Comparison of ENCODE assay signal across 20 cellular contexts in the genomic region with DNA sequence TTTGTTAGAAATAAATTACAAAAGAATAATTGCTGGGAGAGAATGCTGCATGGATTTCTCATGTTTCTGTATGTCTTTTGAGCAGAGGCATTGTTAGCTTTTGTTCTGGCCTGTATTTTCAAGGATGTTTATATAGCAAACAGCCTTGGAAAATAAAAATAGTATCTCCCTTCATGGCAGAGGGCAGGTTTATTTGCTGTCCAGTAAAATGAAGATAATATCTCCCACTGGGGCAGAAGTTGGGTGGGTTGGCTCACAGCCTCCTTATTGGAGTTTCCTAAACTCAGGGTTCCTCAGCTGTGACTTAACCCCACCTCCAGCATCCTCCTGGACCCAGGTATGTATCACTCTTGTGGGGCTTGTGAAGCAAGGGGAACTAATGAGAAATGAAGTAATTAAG. TPM values are rescaled to one million over a fixed set of nuclear protein-coding genes. Genes with fewer than 3 reads are reported as not detected.
DNase-seq lines count a peak whose midpoint lies in the region; ATAC-seq and TF ChIP-seq lines count a peak whose summit lies in the region.
"Had no signal": no experiment of that assay in that cellular context is flagged by ENCODE, and none has a peak within 500 bp of the region (broad histone marks: within the 10 kb centered on the region; RNA-seq: fewer than 3 reads in every experiment).

No MANE protein-coding gene starts in this region.

- no peak overlapping the region; the same call in 1 of the 2 replicates for H4K5ac ChIP-seq in IMR-90 (ENCODE audit: low read depth, low read length)

- H2AFZ ChIP-seq in IMR-90 (replicated peaks; ENCODE audit: low read length, poor library complexity) (no peak overlapping the region), PC-9 (no peak overlapping the region), OCI-LY7 (ENCODE audit: low read length) (no peak overlapping the region)
- H2AFZ ChIP-seq: GM23338 had no signal

- H2AK5ac ChIP-seq in IMR-90 (ENCODE audit: low read depth, low read length), result no peak overlapping the region

- peak overlapping the region in 1 of 2 experiments; percentile 86; a peak in 1 of 4 replicates for H4K8ac ChIP-seq in IMR-90 (ENCODE audit: low read depth in 2 of 2, low read length in 2 of 2)

- CTCF ChIA-PET in IMR-90 (lab: Yijun Ruan, JAX), result no interaction called here
- CTCF ChIA-PET in PC-9 (lab: Charles Lee), result interaction anchor here (0.6 kb wide), 1 partner anchor 646 kb away, joined by 3 read pairs; no protein-coding TSS in a partner anchor
- CTCF ChIA-PET in OCI-LY7 (lab: Charles Lee; ENCODE audit: unreplicated experiment), result no interaction called here

- no peaks in the 10 kb centered on the region; the same call in 1 of the 2 replicates for H3K9me3 ChIP-seq in IMR-90 (ENCODE audit: control insufficient read depth, insufficient read depth, low read length)
- peaks cover under 1% of the 10 kb centered on the region; the same call in 1 of the 2 replicates for H3K9me3 ChIP-seq in PC-9 (ENCODE audit: insufficient read depth, low read depth)
- H3K9me3 ChIP-seq in HAP-1, result no peaks in the 10 kb centered on the region
- no peaks in the 10 kb centered on the region for H3K9me3 ChIP-seq in OCI-LY7 (ENCODE audit: low read length)

- no peak for TF ChIP-seq POLR2A in IMR-90 (IDR thresholded peaks at IDR 0.05; ENCODE audit: low read depth, low read length)

- peaks cover 3% of the 10 kb centered on the region for H3K9me1 ChIP-seq in IMR-90 (ENCODE audit: insufficient read depth, low read length)

- H2AK9ac ChIP-seq in IMR-90 (replicated peaks; ENCODE audit: low read depth, low read length, poor library complexity), result no peak overlapping the region

- H3K9me2 ChIP-seq in PC-9 (ENCODE audit: insufficient read depth) (no peaks in the 10 kb centered on the region), OCI-LY7 (ENCODE audit: insufficient read depth, low read length) (no peaks in the 10 kb centered on the region)

- no peaks in the 10 kb centered on the region for H3K79me2 ChIP-seq in PC-9 (ENCODE audit: low read depth)
- no peaks in the 10 kb centered on the region for H3K79me2 ChIP-seq in OCI-LY7 (ENCODE audit: insufficient read depth, low read depth, low read length)

- H3K9ac ChIP-seq in IMR-90 (ENCODE audit: low read depth, low read length), result no peak overlapping the region

- TF ChIP-seq RAD21 in IMR-90 (IDR thresholded peaks at IDR 0.05; ENCODE audit: low read length), result no peak

- H3K27me3 ChIP-seq in IMR-90 (ENCODE audit: control insufficient read depth, insufficient read depth, low read length) (no peaks in the 10 kb centered on the region), PC-9 (ENCODE audit: insufficient read depth, low read depth) (no peaks in the 10 kb centered on the region), HAP-1 (ENCODE audit: low read depth) (0 out of 2 replicates have a peak, but pooled peaks cover 3% of the 10 kb centered on the region)

- H3K4me2 ChIP-seq in IMR-90 (ENCODE audit: low read depth, low read length) (no peak overlapping the region), PC-9 (peak overlapping the region; percentile 36; the same call in 1 of the 2 replicates), OCI-LY7 (ENCODE audit: low read length) (no peak overlapping the region)
- H3K4me2 ChIP-seq: A549, GM23338 had no signal

- H3K36me3 ChIP-seq in IMR-90 (ENCODE audit: control insufficient read depth, insufficient read depth, low read length) (no peaks in the 10 kb centered on the region), PC-9 (ENCODE audit: low read depth) (no peaks in the 10 kb centered on the region), HAP-1 (replicated peaks) (no peaks in the 10 kb centered on the region), OCI-LY7 (ENCODE audit: insufficient read depth, low read length) (no peaks in the 10 kb centered on the region)

- H3K4ac ChIP-seq in IMR-90 (ENCODE audit: low read depth, low read length), result no peak overlapping the region

- H3K4me3 ChIP-seq in IMR-90 (ENCODE audit: insufficient read depth, low read depth, low read length), result no peak overlapping the region
- H3K4me3 ChIP-seq in PC-9, result no peak overlapping the region
- H3K4me3 ChIP-seq in HAP-1, result no peak overlapping the region
- no peak overlapping the region for H3K4me3 ChIP-seq in OCI-LY7 (ENCODE audit: low read depth, low read length, poor library complexity, severe bottlenecking)
- H3K4me3 ChIP-seq: A549, GM12878, GM23338 had no signal

- in situ Hi-C loops in IMR-90 (cut with MboI; ENCODE audit: low sequenced_read_pairs), result no loop called here
- in situ Hi-C loops in HAP-1 (cut with MboI; ENCODE audit: low sequenced_read_pairs), result no loop called here

- no peak overlapping the region for H2BK15ac ChIP-seq in IMR-90 (ENCODE audit: low read depth, low read length)

- peak overlapping the region; percentile 50; the same call in 1 of the 2 replicates for H3K18ac ChIP-seq in IMR-90 (ENCODE audit: low read depth, low read length)

- DNase-seq in IMR-90 (no peak), PC-9 (no peak), epithelial cell of prostate (ENCODE audit: low read depth, low spot score) (no peak), HAP-1 (ENCODE audit: low spot score in 2 of 2) (no peak), OCI-LY7 (ENCODE audit: low spot score) (no peak), D341Med (ENCODE audit: low spot score) (no peak)
- DNase-seq: AML-193; Calu3; CD8-positive, alpha-beta T cell; DMS 273 treated with DMSO at 0.1 percent for 48 hours; DMS53; DND-41; KBM-7 had no signal

- H3K4me1 ChIP-seq in IMR-90 (ENCODE audit: control insufficient read depth, insufficient read depth, low read length) (peaks cover 5% of the 10 kb centered on the region; the same call in 1 of the 2 replicates), PC-9 (replicated peaks; ENCODE audit: insufficient read depth) (peaks cover 18% of the 10 kb centered on the region), HAP-1 (no peaks in the 10 kb centered on the region), OCI-LY7 (ENCODE audit: insufficient read depth, low read length, poor library complexity, severe bottlenecking) (no peaks in the 10 kb centered on the region)
- H3K4me1 ChIP-seq: A549 had no signal

- H2BK120ac ChIP-seq in IMR-90 (ENCODE audit: low read depth, low read length), result peak overlapping the region; percentile 0; the same call in 1 of the 2 replicates

- dilution Hi-C loops in IMR-90 (cut with HindIII; ENCODE audit: low sequenced_read_pairs, unreplicated experiment), result no loop called here

- TF ChIP-seq CTCF in IMR-90 (conservative IDR thresholded peaks at IDR 0.05; ENCODE audit: low read depth, low read length), result no peak
- TF ChIP-seq CTCF in PC-9 (conservative IDR thresholded peaks at IDR 0.05), result no peak
- TF ChIP-seq CTCF in OCI-LY7 (conservative IDR thresholded peaks at IDR 0.05; ENCODE audit: low read length), result no peak

- no peak overlapping the region for H2BK5ac ChIP-seq in IMR-90 (ENCODE audit: low read depth, low read length, poor library complexity, severe bottlenecking)

- ATAC-seq in IMR-90 (ENCODE audit: low read depth), result no peak
- no peak for ATAC-seq in GM19023 (IDR thresholded peaks at IDR 0.05; ENCODE audit: unreplicated experiment)
- ATAC-seq: A549; CD8-positive, alpha-beta T cell; GM12878; GM23338; HCT116 had no signal

- H4K20me1 ChIP-seq in IMR-90 (ENCODE audit: insufficient read depth, low read length) (no peaks in the 10 kb centered on the region), PC-9 (ENCODE audit: insufficient read depth) (no peaks in the 10 kb centered on the region), OCI-LY7 (ENCODE audit: insufficient read depth, low read length) (no peaks in the 10 kb centered on the region)

- H4K91ac ChIP-seq in IMR-90 (ENCODE audit: insufficient read depth, low read depth, low read length), result no peak overlapping the region

- H3K27ac ChIP-seq in IMR-90 (ENCODE audit: insufficient read depth, low read length) (no peak overlapping the region), PC-9 (peak overlapping the region; percentile 41; the same call in 1 of the 2 replicates), epithelial cell of prostate (peak overlapping the region; percentile 46), OCI-LY7 (ENCODE audit: low read depth, low read length, poor library complexity, severe bottlenecking) (no peak overlapping the region)

- H2BK20ac ChIP-seq in IMR-90 (ENCODE audit: low read depth, low read length), result peak overlapping the region; percentile 13; the same call in 1 of the 2 replicates

- H3F3A ChIP-seq in PC-9 (ENCODE audit: insufficient read depth, low read depth), result peaks cover 7% of the 10 kb centered on the region; the same call in 1 of the 2 replicates

- no peak overlapping the region for H3K56ac ChIP-seq in IMR-90 (ENCODE audit: extremely low read depth, insufficient read depth, low read length)

- POLR2A ChIA-PET in IMR-90 (lab: Charles Lee; ENCODE audit: unreplicated experiment), result no interaction called here
- POLR2A ChIA-PET in PC-9 (lab: Charles Lee; ENCODE audit: unreplicated experiment), result no interaction called here
- POLR2A ChIA-PET in OCI-LY7 (lab: Charles Lee), result no interaction called here

- BruUV-seq in IMR-90 (replicated peaks; lab: Mats Ljungman, UMichigan), result no TSS peak
- no TSS peak for BruUV-seq in PC-9 (replicated peaks; lab: Mats Ljungman, UMichigan)
- no TSS peak for BruUV-seq in OCI-LY7 (replicated peaks; lab: Mats Ljungman, UMichigan)

- intact Hi-C loops in IMR-90 (cut with micrococcal nuclease), result no loop called here
- intact Hi-C loops in PC-9 (cut with micrococcal nuclease; ENCODE audit: unreplicated experiment), result no loop called here
- intact Hi-C loops in OCI-LY7 (cut with micrococcal nuclease; ENCODE audit: unreplicated experiment), result no loop called here

- H3K23ac ChIP-seq in IMR-90 (ENCODE audit: low read depth, low read length), result no peak overlapping the region

- H3K14ac ChIP-seq in IMR-90 (replicated peaks; ENCODE audit: low read depth, low read length), result no peak overlapping the region

- H3K79me1 ChIP-seq in IMR-90 (ENCODE audit: low read depth in 1 of 2, low read length in 2 of 2), result no peaks in the 10 kb centered on the region

TF ChIP-seq in IMR-90, 13 proteins besides CTCF, POLR2A, EP300 and RAD21 (continues in another document):
- no peak for TF ChIP-seq MAFK (IDR thresholded peaks at IDR 0.05; ENCODE audit: low read depth, low read length)
- TF ChIP-seq RFX5 (IDR thresholded peaks at IDR 0.05; ENCODE audit: low read depth, low read length), result no peak

RNA-seq across cellular contexts. Expression of gene THSD4, which starts 43.7 kb away (rescaled TPM):
- total RNA-seq in IMR-90 (2012; rRNA removed) (25.5 and 31.1 TPM in 2 replicates), PC-9 (2021) (29.3 and 33.1 TPM in 2 replicates), OCI-LY7 (2022) (not detected in 2 replicates)
- polyA plus RNA-seq in IMR-90 (2012; rRNA removed), result 30.5 and 31.1 TPM in 2 replicates
- polyA plus RNA-seq in IMR-90 (2012; cell fraction: cytosol; rRNA removed), result 21.7 and 44.3 TPM in 2 replicates
- 38.0 and 45.5 TPM in 2 replicates for polyA plus RNA-seq in IMR-90 (2012; cell fraction: nucleus; rRNA removed; ENCODE audit: low replicate concordance)
- total RNA-seq in OCI-LY7 (2014; rRNA removed; shearing (Covaris generic)), result not detected in 2 replicates
- total RNA-seq: CD8-positive, alpha-beta T cell had no signal
- polyA plus RNA-seq: CD14-positive monocyte, IgD-negative memory B cell had no signal

Comparison
In these comparisons a context has a peak if more than half of its experiments do, and no peak if none do; other contexts are left out.
1. H3K27ac ChIP-seq: peak in PC-9 (single experiment) and epithelial cell of prostate (single experiment); none in IMR-90 (single experiment) and OCI-LY7 (single experiment).
2. RNA of gene THSD4, which starts 43.7 kb away (total RNA-seq): 29.3 to 33.1 TPM in PC-9 and 25.5 to 31.1 TPM in IMR-90; not detected in OCI-LY7; every median in the first group is over 10 times any median in the second.